In genomic region chr10:30420266-30420665, GRCh38 we compare ENCODE assay signal across 1 cellular context.
A peak's percentile ranks its signal among the peaks of the same experiment; 100 is the strongest.
TF ChIP-seq lines count a peak whose summit lies in the region.

No MANE protein-coding gene starts in this region.

TF ChIP-seq in GM12878, 131 proteins besides CTCF, POLR2A, EP300 and RAD21 (continued from another document):
- TF ChIP-seq PBX3 (IDR thresholded peaks at IDR 0.05; ENCODE audit: insufficient replicate concordance, low read depth, low read length) = peak; percentile 64
- TF ChIP-seq WRNIP1 (IDR thresholded peaks at IDR 0.05; ENCODE audit: borderline replicate concordance, low read depth, low read length) = no peak
- peak; percentile 29; the same call in 1 of the 2 replicates for TF ChIP-seq NBN (IDR thresholded peaks at IDR 0.05)
- peak in 1 of 2 experiments; percentile 46; a peak in 1 of 3 replicates for TF ChIP-seq EGR1 (IDR thresholded peaks at IDR 0.05; ENCODE audit: borderline replicate concordance in 1 of 2, low read depth in 2 of 2, low read length in 2 of 2)
- TF ChIP-seq HCFC1 (IDR thresholded peaks at IDR 0.05; ENCODE audit: low read length) = no peak
- no peak for TF ChIP-seq TBL1XR1 (IDR thresholded peaks at IDR 0.05; ENCODE audit: low read depth, low read length)
- TF ChIP-seq HDAC2 (IDR thresholded peaks at IDR 0.05) = no peak
- peak; percentile 55; the same call in 1 of the 2 replicates for TF ChIP-seq MTA3 (IDR thresholded peaks at IDR 0.05; ENCODE audit: borderline replicate concordance, low read length)
- peak; percentile 63; the same call in 1 of the 2 replicates for TF ChIP-seq CHD2 (IDR thresholded peaks at IDR 0.05; ENCODE audit: borderline replicate concordance, low read depth, low read length)
- TF ChIP-seq NFIC (IDR thresholded peaks at IDR 0.05; ENCODE audit: low read depth, low read length) = peak; percentile 89
- no peak for TF ChIP-seq MYC (IDR thresholded peaks at IDR 0.05; ENCODE audit: insufficient read depth, insufficient read length, insufficient replicate concordance, low read length, severe bottlenecking)
- peak; percentile 87; the same call in 1 of the 2 replicates for TF ChIP-seq PAX5 (IDR thresholded peaks at IDR 0.05; ENCODE audit: borderline replicate concordance, low read depth, low read length)
- TF ChIP-seq ELK1 (IDR thresholded peaks at IDR 0.05; ENCODE audit: low read depth, low read length) = no peak
- TF ChIP-seq TCF3 (IDR thresholded peaks at IDR 0.05; ENCODE audit: borderline replicate concordance, insufficient read depth, low read depth, low read length) = 0 out of 2 replicates have a peak, but pooled peaks have one; percentile 38
- no peak for TF ChIP-seq FOS (IDR thresholded peaks at IDR 0.05; ENCODE audit: borderline replicate concordance, extremely low read depth, insufficient read length)
- no peak for TF ChIP-seq PRDM15 (CRISPR knock-in tag; IDR thresholded peaks at IDR 0.05)
- peak; percentile 96; the same call in 2 of the 3 replicates for TF ChIP-seq POU2F2 (IDR thresholded peaks at IDR 0.05; ENCODE audit: borderline replicate concordance, low read depth, low read length)
- TF ChIP-seq RFX5 (IDR thresholded peaks at IDR 0.05; ENCODE audit: low read depth, low read length) = no peak
- no peak for TF ChIP-seq ZNF592 (IDR thresholded peaks at IDR 0.05)
- no peak for TF ChIP-seq TAF1 (IDR thresholded peaks at IDR 0.05; ENCODE audit: borderline replicate concordance, low read depth, low read length)
- TF ChIP-seq RB1 (IDR thresholded peaks at IDR 0.05; ENCODE audit: borderline replicate concordance) = no peak
- peak; percentile 52 to 57; a peak in 1 of 4 replicates for TF ChIP-seq IKZF2 (IDR thresholded peaks at IDR 0.05)
- TF ChIP-seq JUNB (IDR thresholded peaks at IDR 0.05) = peak; percentile 71
- TF ChIP-seq HDAC6 (IDR thresholded peaks at IDR 0.05; ENCODE audit: unreplicated experiment) = no peak
- TF ChIP-seq GATAD2B (conservative IDR thresholded peaks at IDR 0.05; ENCODE audit: low read depth) = peak; percentile 66; the same call in 1 of the 2 replicates
- peak; percentile 84 for TF ChIP-seq EED (IDR thresholded peaks at IDR 0.05; ENCODE audit: low read depth)
- TF ChIP-seq SP1 (IDR thresholded peaks at IDR 0.05; ENCODE audit: low read depth, low read length) = peak; percentile 53
- no peak for TF ChIP-seq ZBTB33 (IDR thresholded peaks at IDR 0.05)
- no peak for TF ChIP-seq SIX5 (IDR thresholded peaks at IDR 0.05; ENCODE audit: low read depth, low read length, severe bottlenecking)
- no peak for TF ChIP-seq BMI1 (IDR thresholded peaks at IDR 0.05; ENCODE audit: borderline replicate concordance)
- TF ChIP-seq TCF12 (IDR thresholded peaks at IDR 0.05; ENCODE audit: low read depth, low read length) = peak; percentile 94
- TF ChIP-seq MXI1 (IDR thresholded peaks at IDR 0.05; ENCODE audit: low read depth, low read length) = no peak
- TF ChIP-seq ZNF217 (IDR thresholded peaks at IDR 0.05) = no peak
- peak; percentile 75; the same call in 1 of the 2 replicates for TF ChIP-seq ZBED1 (IDR thresholded peaks at IDR 0.05; ENCODE audit: borderline replicate concordance)
- no peak for TF ChIP-seq ZNF207 (IDR thresholded peaks at IDR 0.05; ENCODE audit: borderline replicate concordance)
- TF ChIP-seq SMAD5 (IDR thresholded peaks at IDR 0.05; ENCODE audit: low read depth) = 0 out of 2 replicates have a peak, but pooled peaks have one; percentile 28
- no peak for TF ChIP-seq CHD4 (IDR thresholded peaks at IDR 0.05)
- peak; percentile 39; the same call in 1 of the 2 replicates for TF ChIP-seq SPI1 (IDR thresholded peaks at IDR 0.05; ENCODE audit: borderline replicate concordance, insufficient read depth, low read depth, low read length)
